In genomic region chr5:165321912-165322311, GRCh38 we compare ENCODE assay signal across 16 cellular contexts.
A peak's percentile ranks its signal among the peaks of the same experiment; 100 is the strongest.
DNase-seq lines count a peak whose midpoint lies in the region; ATAC-seq and TF ChIP-seq lines count a peak whose summit lies in the region.
"Had no signal": no experiment of that assay in that cellular context is flagged by ENCODE, and none has a peak within 500 bp of the region (broad histone marks: within the 10 kb centered on the region; RNA-seq: fewer than 3 reads in every experiment).

No MANE protein-coding gene starts in this region.

- H3K36me3 ChIP-seq in RWPE2 (ENCODE audit: low read depth), result no peaks in the 10 kb centered on the region; the same call in 1 of the 2 replicates
- H3K36me3 ChIP-seq: BLaER1 treated with 17β-estradiol and CSF1 and Interleukin-3, amounts not matched to agents 10 nM and 100 nM had no signal

- peak; percentile 91 for DNase-seq in HCEC 1CT
- DNase-seq in RWPE2 (ENCODE audit: low spot score), result no peak
- DNase-seq in epithelial cell of esophagus (ENCODE audit: low read depth), result peak; percentile 83
- DNase-seq in renal cortical epithelial cell (ENCODE audit: low read depth), result peak; percentile 5
- DNase-seq in NCI-H2196 treated with DMSO at 0.1 percent for 48 hours (lab: John Stamatoyannopoulos, UW; ENCODE audit: unreplicated experiment), result no peak
- DNase-seq in NAMALWA (ENCODE audit: low spot score), result no peak
- DNase-seq in posterior vena cava (ENCODE audit: low spot score), result no peak
- DNase-seq: activated CD4-positive, alpha-beta memory T cell treated with anti-CD3 and anti-CD28 coated beads for 36 hours; Kasumi-1; natural killer cell; NCI-H1694 treated with DMSO at 0.1 percent for 48 hours; NCI-H524 had no signal

- peaks cover 40% of the 10 kb centered on the region for H3K4me1 ChIP-seq in RWPE2 (ENCODE audit: insufficient read depth, poor library complexity, severe bottlenecking)
- H3K4me1 ChIP-seq: BLaER1 treated with 17β-estradiol and CSF1 and Interleukin-3, amounts not matched to agents 10 nM and 100 nM had no signal

- ATAC-seq in RWPE2 (ENCODE audit: low read depth), result peak; percentile 92
- ATAC-seq in GM18519 (IDR thresholded peaks at IDR 0.05; ENCODE audit: low FRiP score, unreplicated experiment), result no peak
- ATAC-seq: natural killer cell had no signal

- intact Hi-C loops in posterior vena cava (cut with DNase I), result no loop called here

- H3K9me3 ChIP-seq in RWPE2 (ENCODE audit: severe bottlenecking), result peaks cover 4% of the 10 kb centered on the region

- peak overlapping the region; percentile 76 for H3K27ac ChIP-seq in RWPE2 (ENCODE audit: poor library complexity, severe bottlenecking)
- H3K27ac ChIP-seq: BLaER1 treated with 17β-estradiol and CSF1 and Interleukin-3, amounts not matched to agents 10 nM and 100 nM; HL-60 had no signal

- H3K27me3 ChIP-seq in RWPE2 (ENCODE audit: insufficient read depth, poor library complexity, severe bottlenecking), result no peaks in the 10 kb centered on the region
- H3K27me3 ChIP-seq: BLaER1 treated with 17β-estradiol and CSF1 and Interleukin-3, amounts not matched to agents 10 nM and 100 nM had no signal

- TF ChIP-seq CTCF in RWPE2 (IDR thresholded peaks at IDR 0.05; ENCODE audit: poor library complexity, severe bottlenecking) (no peak), epithelial cell of esophagus (IDR thresholded peaks at IDR 0.05; ENCODE audit: insufficient read depth, low read depth, low read length, missing control alignments) (no peak)

- no peak overlapping the region for H3K4me3 ChIP-seq in RWPE2 (ENCODE audit: severe bottlenecking)
- H3K4me3 ChIP-seq in epithelial cell of esophagus (ENCODE audit: low read length), result no peak overlapping the region
- H3K4me3 ChIP-seq: BLaER1 treated with 17β-estradiol and CSF1 and Interleukin-3, amounts not matched to agents 10 nM and 100 nM; lung had no signal

Comparison
In these comparisons a context has a peak if more than half of its experiments do, and no peak if none do; other contexts are left out.
1. DNase-seq: peak in HCEC 1CT (single experiment), epithelial cell of esophagus (single experiment) and renal cortical epithelial cell (single experiment); none in RWPE2 (single experiment), NCI-H2196 treated with DMSO at 0.1 percent for 48 hours (single experiment), NAMALWA (single experiment) and posterior vena cava (single experiment).